Comparison of ENCODE assay signal across 8 cellular contexts in the genomic region with DNA sequence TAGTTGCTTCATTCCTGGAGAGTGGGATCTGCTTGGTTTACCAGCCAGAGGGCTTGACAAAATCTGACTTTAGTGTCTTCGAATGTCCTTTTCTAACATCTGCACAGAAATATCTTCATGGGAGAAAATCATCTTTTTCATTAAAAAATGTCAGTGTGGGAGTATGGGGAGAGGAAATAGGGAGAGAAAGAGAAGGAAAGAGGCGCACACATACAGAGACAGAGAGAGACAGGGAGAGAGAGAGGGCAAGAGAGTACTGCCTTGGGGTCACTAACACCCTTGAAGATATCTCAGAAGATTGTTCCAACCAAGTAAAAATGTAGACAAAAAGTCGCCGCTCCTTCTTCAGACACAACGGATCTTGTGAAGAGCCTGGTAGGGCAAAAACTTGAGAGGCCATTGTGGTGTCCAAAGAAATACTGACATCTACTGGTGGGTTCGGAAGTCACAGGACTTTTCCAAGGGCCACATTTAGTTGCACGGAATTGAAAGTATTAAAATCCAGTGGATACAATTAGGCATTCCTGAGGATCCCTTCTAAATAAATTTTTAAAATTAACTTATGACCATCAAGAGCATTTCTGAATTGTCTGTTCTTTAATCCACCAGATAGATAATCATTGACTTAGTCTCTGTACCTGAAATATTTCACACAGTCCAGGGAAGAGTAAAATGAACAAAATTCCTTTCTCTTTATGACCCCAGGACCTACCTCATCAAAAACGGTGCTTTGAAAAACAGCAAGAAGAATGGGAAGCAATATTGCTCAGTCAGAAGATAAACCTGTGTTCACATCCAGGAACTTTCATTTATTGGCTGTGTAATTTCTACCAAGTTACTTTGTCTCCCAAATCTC. TPM values are rescaled to one million over a fixed set of nuclear protein-coding genes. Genes with fewer than 3 reads are reported as not detected.
DNase-seq lines count a peak whose midpoint lies in the region; ATAC-seq and TF ChIP-seq lines count a peak whose summit lies in the region.

No MANE protein-coding gene starts in this region.

- ATAC-seq in GM18519 (IDR thresholded peaks at IDR 0.05; ENCODE audit: low FRiP score, unreplicated experiment): peak; percentile 79
- peak; percentile 76 for ATAC-seq in HG03439 (IDR thresholded peaks at IDR 0.05; ENCODE audit: unreplicated experiment)
- ATAC-seq in upper lobe of left lung (ENCODE audit: low FRiP score in 2 of 2): peak; percentile 78 to 95

- CTCF ChIA-PET in BJ (lab: Yijun Ruan, JAX): interaction anchor here (0.7 to 4.3 kb wide), 21 partner anchors 8 to 1389 kb away, joined by 3 to 30 read pairs (median 4); no protein-coding TSS in a partner anchor

- H3K4me1 ChIP-seq in OCI-LY3 (ENCODE audit: low read length): no peaks in the 10 kb centered on the region
- H3K4me1 ChIP-seq in neural progenitor cell: no peaks in the 10 kb centered on the region
- H3K4me1 ChIP-seq in upper lobe of left lung: peaks cover 0 to 8% (median 3%) of the 10 kb centered on the region in 4 donors

- H3K4me2 ChIP-seq in OCI-LY3 (ENCODE audit: low read length) (peak overlapping the region; percentile 63), neural progenitor cell (peak overlapping the region; percentile 23)

- H3K4me3 ChIP-seq in BJ (ENCODE audit: low read depth, low read length): no peak overlapping the region
- H3K4me3 ChIP-seq in OCI-LY3 (ENCODE audit: low read length): peak overlapping the region; percentile 48
- peak overlapping the region; percentile 20 for H3K4me3 ChIP-seq in fibroblast of pulmonary artery (replicated peaks; ENCODE audit: low read depth, low read length)
- H3K4me3 ChIP-seq in neural progenitor cell: no peak overlapping the region
- H3K4me3 ChIP-seq in upper lobe of left lung: peak overlapping the region in 1 of 4 donors; percentile 20

- H3K9ac ChIP-seq in OCI-LY3 (ENCODE audit: low read length) (no peak overlapping the region), neural progenitor cell (no peak overlapping the region)

- H3K4me3 Mint-ChIP-seq in neural progenitor cell: no peak overlapping the region

- H3K27ac ChIP-seq in OCI-LY3 (ENCODE audit: low read length) (no peak overlapping the region), neural progenitor cell (no peak overlapping the region), upper lobe of left lung (no peak overlapping the region)

- H3F3A ChIP-seq in neural progenitor cell (ENCODE audit: low read depth): no peaks in the 10 kb centered on the region

- H3K36me3 Mint-ChIP-seq in neural progenitor cell: no peaks in the 10 kb centered on the region

- H3K36me3 ChIP-seq in BJ (ENCODE audit: control insufficient read depth, insufficient read depth, low read length): no peaks in the 10 kb centered on the region
- H3K36me3 ChIP-seq in OCI-LY3 (replicated peaks; ENCODE audit: low read depth, low read length): no peaks in the 10 kb centered on the region
- H3K36me3 ChIP-seq in neural progenitor cell: no peaks in the 10 kb centered on the region
- no peaks in the 10 kb centered on the region for H3K36me3 ChIP-seq in upper lobe of left lung

- no peaks in the 10 kb centered on the region for H4K20me1 ChIP-seq in OCI-LY3 (ENCODE audit: insufficient read depth, low read length)
- no peaks in the 10 kb centered on the region for H4K20me1 ChIP-seq in neural progenitor cell (ENCODE audit: low read depth)

- TF ChIP-seq CTCF in BJ (IDR thresholded peaks at IDR 0.05; ENCODE audit: insufficient read depth, low read depth, low read length): peak; percentile 73
- peak; percentile 76 for TF ChIP-seq CTCF in OCI-LY3 (IDR thresholded peaks at IDR 0.05; ENCODE audit: low read depth, low read length)
- TF ChIP-seq CTCF in fibroblast of pulmonary artery (IDR thresholded peaks at IDR 0.05; ENCODE audit: low read length, missing control alignments): peak; percentile 77
- peak; percentile 84 for TF ChIP-seq CTCF in neural progenitor cell (IDR thresholded peaks at IDR 0.05)
- peak; percentile 65 to 82 (median 76) for TF ChIP-seq CTCF in upper lobe of left lung (IDR thresholded peaks at IDR 0.05)

- no peak for TF ChIP-seq EP300 in upper lobe of left lung (IDR thresholded peaks at IDR 0.05)

- no peaks in the 10 kb centered on the region; the same call in 1 of the 2 replicates for H3K9me3 ChIP-seq in OCI-LY3 (ENCODE audit: insufficient read depth, low read length)
- no peaks in the 10 kb centered on the region for H3K9me3 ChIP-seq in neural progenitor cell (ENCODE audit: low read depth)
- H3K9me3 ChIP-seq in upper lobe of left lung: peaks cover 4 to 15% (median 10%) of the 10 kb centered on the region in 4 donors

- no peaks in the 10 kb centered on the region for H3K79me2 ChIP-seq in OCI-LY3 (ENCODE audit: low read length)
- no peaks in the 10 kb centered on the region for H3K79me2 ChIP-seq in neural progenitor cell (ENCODE audit: low read depth)

- no peak for TF ChIP-seq POLR2A in upper lobe of left lung (IDR thresholded peaks at IDR 0.05)

- 12 to 15% methylated on average over 8 of the region's 8 CpGs for WGBS in upper lobe of left lung, 2 donors

- POLR2A ChIA-PET in BJ (lab: Charles Lee): no interaction called here

- H3K27ac Mint-ChIP-seq in neural progenitor cell: peak overlapping the region; percentile 72

- peaks cover 21% of the 10 kb centered on the region for H3K4me1 Mint-ChIP-seq in neural progenitor cell

- peaks cover 18% of the 10 kb centered on the region for H3K9me3 Mint-ChIP-seq in neural progenitor cell

- DNase-seq in BJ (ENCODE audit: low read depth) (no peak), activated T-helper 1 cell treated with Interleukin-2 at 50 U/mL for 16 hours (ENCODE audit: low read depth) (peak; percentile 21), fibroblast of pulmonary artery (ENCODE audit: low read depth) (peak; percentile 89), neural progenitor cell (ENCODE audit: low spot score) (peak; percentile 81), upper lobe of left lung (peak in 1 of 2 donors; percentile 36)

- no peaks in the 10 kb centered on the region for H3K27me3 Mint-ChIP-seq in neural progenitor cell (ENCODE audit: insufficient read depth, low read depth)

- H3K27me3 ChIP-seq in BJ (ENCODE audit: control insufficient read depth, insufficient read depth, low read length) (no peaks in the 10 kb centered on the region), OCI-LY3 (ENCODE audit: low read depth, low read length) (no peaks in the 10 kb centered on the region), neural progenitor cell (no peaks in the 10 kb centered on the region), upper lobe of left lung (no peaks in the 10 kb centered on the region)

- H2AFZ ChIP-seq in OCI-LY3 (ENCODE audit: low read depth, low read length): peak overlapping the region; percentile 83; the same call in 1 of the 2 replicates
- H2AFZ ChIP-seq in neural progenitor cell (replicated peaks): peak overlapping the region; percentile 94

RNA-seq across cellular contexts. Expression of gene VIM, which starts 29.7 kb away (rescaled TPM):
- polyA plus RNA-seq in BJ (2011; rRNA removed): 3,965 and 5,431 TPM in 2 replicates
- 2,786 and 3,002 TPM in 2 replicates for polyA minus RNA-seq in BJ (2011; rRNA and poly(A)+ RNA removed)
- total RNA-seq in neural progenitor cell (ENCODE audit: low replicate concordance): 727 and 820 TPM in 2 replicates
- 1,000 to 10,000 TPM in 5 of 6 donors, 100 to 1,000 TPM in 1; 999 to 2,711 (median 1,731) TPM for total RNA-seq in upper lobe of left lung

RNA-seq across cellular contexts. Expression of gene TRDMT1, which starts 56.2 kb away (rescaled TPM):
- 2.4 and 4.2 TPM in 2 replicates for polyA plus RNA-seq in BJ (2011; rRNA removed)
- 3.0 and 4.0 TPM in 2 replicates for polyA minus RNA-seq in BJ (2011; rRNA and poly(A)+ RNA removed)
- total RNA-seq in neural progenitor cell (ENCODE audit: low replicate concordance) (26.4 and 35.6 TPM in 2 replicates), upper lobe of left lung (10 to 100 TPM in 2 of 6 donors, 1 to 10 TPM in 4; 5.8 to 22.0 (median 7.4) TPM)

Comparison
In these comparisons a context has a peak if more than half of its experiments do, and no peak if none do; other contexts are left out.
1. H3K4me3 ChIP-seq: peak in OCI-LY3 (single experiment) and fibroblast of pulmonary artery (single experiment); none in BJ (single experiment) and neural progenitor cell (single experiment).
2. Peak in every context shown above with its lines, with median percentiles within 50 percentile points of each other: CTCF ChIP-seq and ATAC-seq.